ENCODE assay signal across 17 cellular contexts in genomic region chr5:180281706-180282105, GRCh38.
"Had no signal": no experiment of that assay in that cellular context is flagged by ENCODE, and none has a peak within 500 bp of the region (broad histone marks: within the 10 kb centered on the region; RNA-seq: fewer than 3 reads in every experiment).

No MANE protein-coding gene starts in this region.

- DNase-seq: activated CD4-positive, alpha-beta T cell treated with anti-CD3 and anti-CD28 coated beads, Interleukin-2, amount 50 U/mL, for 48 hours; effector CD8-positive, alpha-beta T cell; esophagus squamous epithelium; left ventricle myocardium superior; right cardiac atrium; stimulated activated naive CD8-positive, alpha-beta T cell treated with anti-CD3 and anti-CD28 coated beads, Interleukin-15, Interleukin-2, amounts not matched to agents 100 U/mL and 50 U/mL, for 24 hours; tibial artery; WERI-Rb-1 had no signal

- H3K27ac Mint-ChIP-seq: activated naive CD8-positive, alpha-beta T cell; activated T-helper 1 cell treated with anti-CD3 and anti-CD28 coated beads, Interleukin-12 subunit alpha, Interleukin-12 subunit beta, Interleukin-2, Interleukin-4 antibody, amounts not matched to agents 30 ng/mL and 10 ng/mL and 1 ng/mL, durations not matched to agents 14 hours and 24 hours and 36 hours; dendritic cell treated with granulocyte-macrophage colony-stimulating factor and Interleukin-4, amounts not matched to agents 40 ng/mL and 50 ng/mL, for 4 days had no signal

- H3K27ac ChIP-seq: cardiac muscle cell, esophagus squamous epithelium, prostate gland, skin epidermis, tibial artery, vagina, WERI-Rb-1 had no signal

- H3K27me3 ChIP-seq: cardiac muscle cell, esophagus squamous epithelium, tibial artery, vagina had no signal

- H3K27me3 Mint-ChIP-seq: activated naive CD8-positive, alpha-beta T cell; dendritic cell treated with granulocyte-macrophage colony-stimulating factor and Interleukin-4, amounts not matched to agents 40 ng/mL and 50 ng/mL, for 4 days had no signal

- H3K4me1 ChIP-seq: esophagus squamous epithelium, prostate gland, tibial artery, vagina had no signal

- H3K4me3 ChIP-seq: cardiac muscle cell, esophagus squamous epithelium, prostate gland, skin epidermis, tibial artery, vagina had no signal

- ATAC-seq: left ventricle myocardium superior; right cardiac atrium; stimulated activated naive CD8-positive, alpha-beta T cell treated with anti-CD3 and anti-CD28 coated beads, Interleukin-15, Interleukin-2, amounts not matched to agents 100 U/mL and 50 U/mL, for 24 hours had no signal

- H3K9me3 ChIP-seq: prostate gland, vagina had no signal

- H3K4me3 Mint-ChIP-seq: activated naive CD8-positive, alpha-beta T cell; activated T-helper 1 cell treated with anti-CD3 and anti-CD28 coated beads, Interleukin-12 subunit alpha, Interleukin-12 subunit beta, Interleukin-2, Interleukin-4 antibody, amounts not matched to agents 30 ng/mL and 10 ng/mL and 1 ng/mL, durations not matched to agents 14 hours and 24 hours and 36 hours; dendritic cell treated with granulocyte-macrophage colony-stimulating factor and Interleukin-4, amounts not matched to agents 40 ng/mL and 50 ng/mL, for 4 days; neural crest cell had no signal

- FAIRE-seq: endothelial cell of umbilical vein had no signal
